Comparison of ENCODE assay signal across 1 cellular context in the genomic region with DNA sequence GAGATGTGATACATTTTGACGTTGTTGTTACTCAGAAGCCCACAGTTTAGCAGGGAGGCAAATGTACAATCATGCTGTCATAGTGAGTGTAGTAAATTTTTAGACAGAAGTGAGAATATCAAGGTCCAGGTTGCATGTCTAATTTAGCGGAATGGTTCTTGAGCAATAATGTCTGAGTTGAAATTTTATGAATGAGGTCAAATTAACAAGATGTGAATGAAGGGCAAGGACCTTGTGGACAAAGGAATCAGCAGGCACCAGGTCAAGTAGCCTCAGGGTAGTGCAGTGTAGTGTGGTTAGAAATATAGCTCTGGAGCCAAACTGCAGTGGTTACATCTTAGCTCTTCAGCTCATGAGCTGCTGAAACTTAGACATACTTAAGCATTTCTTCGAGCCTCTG.
TF ChIP-seq lines count a peak whose summit lies in the region.

No MANE protein-coding gene starts in this region.

TF ChIP-seq in SK-N-SH, 30 proteins besides CTCF, POLR2A, EP300 and RAD21 (continued from another document):
- TF ChIP-seq, protein P1, sequence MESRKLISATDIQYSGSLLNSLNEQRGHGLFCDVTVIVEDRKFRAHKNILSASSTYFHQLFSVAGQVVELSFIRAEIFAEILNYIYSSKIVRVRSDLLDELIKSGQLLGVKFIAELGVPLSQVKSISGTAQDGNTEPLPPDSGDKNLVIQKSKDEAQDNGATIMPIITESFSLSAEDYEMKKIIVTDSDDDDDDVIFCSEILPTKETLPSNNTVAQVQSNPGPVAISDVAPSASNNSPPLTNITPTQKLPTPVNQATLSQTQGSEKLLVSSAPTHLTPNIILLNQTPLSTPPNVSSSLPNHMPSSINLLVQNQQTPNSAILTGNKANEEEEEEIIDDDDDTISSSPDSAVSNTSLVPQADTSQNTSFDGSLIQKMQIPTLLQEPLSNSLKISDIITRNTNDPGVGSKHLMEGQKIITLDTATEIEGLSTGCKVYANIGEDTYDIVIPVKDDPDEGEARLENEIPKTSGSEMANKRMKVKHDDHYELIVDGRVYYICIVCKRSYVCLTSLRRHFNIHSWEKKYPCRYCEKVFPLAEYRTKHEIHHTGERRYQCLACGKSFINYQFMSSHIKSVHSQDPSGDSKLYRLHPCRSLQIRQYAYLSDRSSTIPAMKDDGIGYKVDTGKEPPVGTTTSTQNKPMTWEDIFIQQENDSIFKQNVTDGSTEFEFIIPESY (IDR thresholded peaks at IDR 0.05; ENCODE audit: borderline replicate concordance, low read depth): no peak
- TF ChIP-seq, protein P2, sequence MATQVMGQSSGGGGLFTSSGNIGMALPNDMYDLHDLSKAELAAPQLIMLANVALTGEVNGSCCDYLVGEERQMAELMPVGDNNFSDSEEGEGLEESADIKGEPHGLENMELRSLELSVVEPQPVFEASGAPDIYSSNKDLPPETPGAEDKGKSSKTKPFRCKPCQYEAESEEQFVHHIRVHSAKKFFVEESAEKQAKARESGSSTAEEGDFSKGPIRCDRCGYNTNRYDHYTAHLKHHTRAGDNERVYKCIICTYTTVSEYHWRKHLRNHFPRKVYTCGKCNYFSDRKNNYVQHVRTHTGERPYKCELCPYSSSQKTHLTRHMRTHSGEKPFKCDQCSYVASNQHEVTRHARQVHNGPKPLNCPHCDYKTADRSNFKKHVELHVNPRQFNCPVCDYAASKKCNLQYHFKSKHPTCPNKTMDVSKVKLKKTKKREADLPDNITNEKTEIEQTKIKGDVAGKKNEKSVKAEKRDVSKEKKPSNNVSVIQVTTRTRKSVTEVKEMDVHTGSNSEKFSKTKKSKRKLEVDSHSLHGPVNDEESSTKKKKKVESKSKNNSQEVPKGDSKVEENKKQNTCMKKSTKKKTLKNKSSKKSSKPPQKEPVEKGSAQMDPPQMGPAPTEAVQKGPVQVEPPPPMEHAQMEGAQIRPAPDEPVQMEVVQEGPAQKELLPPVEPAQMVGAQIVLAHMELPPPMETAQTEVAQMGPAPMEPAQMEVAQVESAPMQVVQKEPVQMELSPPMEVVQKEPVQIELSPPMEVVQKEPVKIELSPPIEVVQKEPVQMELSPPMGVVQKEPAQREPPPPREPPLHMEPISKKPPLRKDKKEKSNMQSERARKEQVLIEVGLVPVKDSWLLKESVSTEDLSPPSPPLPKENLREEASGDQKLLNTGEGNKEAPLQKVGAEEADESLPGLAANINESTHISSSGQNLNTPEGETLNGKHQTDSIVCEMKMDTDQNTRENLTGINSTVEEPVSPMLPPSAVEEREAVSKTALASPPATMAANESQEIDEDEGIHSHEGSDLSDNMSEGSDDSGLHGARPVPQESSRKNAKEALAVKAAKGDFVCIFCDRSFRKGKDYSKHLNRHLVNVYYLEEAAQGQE (IDR thresholded peaks at IDR 0.05; ENCODE audit: low read depth, low read length): no peak
- TF ChIP-seq FOXM1 (IDR thresholded peaks at IDR 0.05; ENCODE audit: low read depth) (no peak), MAX (IDR thresholded peaks at IDR 0.05; ENCODE audit: low read depth) (no peak), JUND (IDR thresholded peaks at IDR 0.05) (no peak), FOSL2 (IDR thresholded peaks at IDR 0.05; ENCODE audit: borderline replicate concordance, low read depth) (no peak), GABPA (IDR thresholded peaks at IDR 0.05; ENCODE audit: low read depth) (no peak), NRF1 (IDR thresholded peaks at IDR 0.05; ENCODE audit: low read depth, low read length) (no peak)
